In the genomic region with DNA sequence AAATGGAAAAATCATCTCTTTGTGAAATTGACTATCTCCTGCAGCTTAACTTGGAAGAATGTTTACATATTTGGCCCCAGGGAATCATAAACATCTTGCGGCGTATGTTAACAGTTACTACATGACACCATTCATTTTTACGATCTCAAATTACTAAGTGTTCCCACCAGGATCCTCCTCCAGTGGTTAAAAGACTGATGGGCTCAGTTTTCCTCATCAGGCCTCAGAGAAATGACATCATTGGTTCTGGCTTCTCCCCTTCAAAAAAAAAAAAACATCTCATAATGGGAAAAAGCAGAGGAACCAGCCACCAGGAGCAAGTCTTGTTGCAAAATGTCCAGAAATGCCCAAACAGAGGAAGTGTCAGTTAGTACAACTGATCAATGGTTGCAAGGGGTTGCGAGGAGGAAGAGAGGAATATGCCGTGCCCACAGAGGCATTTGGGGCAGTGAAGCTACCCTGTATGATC, we compare ENCODE assay signal across 10 cellular contexts.
A peak's percentile ranks its signal among the peaks of the same experiment; 100 is the strongest.
DNase-seq lines count a peak whose midpoint lies in the region; ATAC-seq and TF ChIP-seq lines count a peak whose summit lies in the region.
"Had no signal": no experiment of that assay in that cellular context is flagged by ENCODE, and none has a peak within 500 bp of the region (broad histone marks: within the 10 kb centered on the region; RNA-seq: fewer than 3 reads in every experiment).

No MANE protein-coding gene starts in this region.

- peak overlapping the region; percentile 35 for H3K27ac ChIP-seq in fibroblast of lung (ENCODE audit: insufficient read depth, low read length)
- H3K27ac ChIP-seq: BLaER1 had no signal

- no peaks in the 10 kb centered on the region for H3K9me3 ChIP-seq in fibroblast of lung (ENCODE audit: control insufficient read depth, insufficient read depth, low read depth, low read length)

- ATAC-seq in HG02973 (IDR thresholded peaks at IDR 0.05; ENCODE audit: unreplicated experiment), result no peak

- peak; percentile 4 to 9 for TF ChIP-seq CTCF in fibroblast of lung (conservative IDR thresholded peaks at IDR 0.05 in 1 of 2, IDR thresholded peaks at IDR 0.05 in 1 of 2; ENCODE audit: low read depth in 1 of 2, low read length in 2 of 2)

- H3K4me3 ChIP-seq in fibroblast of lung (replicated peaks in 1 of 4; ENCODE audit: control extremely low read depth in 1 of 4, insufficient read depth in 1 of 4, low read depth in 3 of 4, low read length in 4 of 4), result no peak overlapping the region
- H3K4me3 ChIP-seq: BLaER1 had no signal

- H3K4me2 ChIP-seq in fibroblast of lung (ENCODE audit: extremely low read depth, insufficient read depth, low read length), result peak overlapping the region; percentile 4
- H3K4me2 ChIP-seq: BLaER1 had no signal

- no peak overlapping the region for H3K9ac ChIP-seq in fibroblast of lung (ENCODE audit: insufficient read depth, low read length)
- H3K9ac ChIP-seq: BLaER1 had no signal

- no peaks in the 10 kb centered on the region for H4K20me1 ChIP-seq in fibroblast of lung (ENCODE audit: control insufficient read depth, extremely low read depth, insufficient read depth, low read length)
- H4K20me1 ChIP-seq: BLaER1 had no signal

- no peaks in the 10 kb centered on the region for H3K79me2 ChIP-seq in fibroblast of lung (ENCODE audit: control insufficient read depth, insufficient read depth, low read length)

- peaks cover 6% of the 10 kb centered on the region for H3K4me1 ChIP-seq in fibroblast of lung (ENCODE audit: control insufficient read depth, extremely low read depth, insufficient read depth, low read length)

- H2AFZ ChIP-seq in fibroblast of lung (ENCODE audit: low read length), result no peak overlapping the region

- no peaks in the 10 kb centered on the region for H3K36me3 ChIP-seq in fibroblast of lung (ENCODE audit: control insufficient read depth, insufficient read depth, low read length)
- H3K36me3 ChIP-seq: BLaER1 had no signal

- H3K27me3 ChIP-seq in fibroblast of lung (ENCODE audit: control insufficient read depth, insufficient read depth, low read length), result no peaks in the 10 kb centered on the region
- H3K27me3 ChIP-seq: BLaER1 had no signal

- DNase-seq in NCI-H748 (lab: John Stamatoyannopoulos, UW; ENCODE audit: unreplicated experiment), result peak; percentile 23
- DNase-seq in NCI-H748 treated with DMSO at 0.1 percent for 48 hours (lab: John Stamatoyannopoulos, UW), result no peak
- DNase-seq in NCI-H526 (lab: John Stamatoyannopoulos, UW), result peak; percentile 34 to 58
- peak; percentile 61 to 98 for DNase-seq in fibroblast of lung (ENCODE audit: low read depth in 2 of 2)
- DNase-seq in smooth muscle cell of the brain vasculature (ENCODE audit: low read depth, low spot score), result peak; percentile 85
- no peak for DNase-seq in activated gamma-delta T cell treated with Interleukin-2 at 50 U/mL for 16 hours
- DNase-seq in NCI-H1092 (lab: John Stamatoyannopoulos, UW), result no peak
- DNase-seq: immature natural killer cell had no signal

Comparison
In these comparisons a context has a peak if more than half of its experiments do, and no peak if none do; other contexts are left out.
1. DNase-seq: peak in NCI-H748 (single experiment), NCI-H526 (2 of 2), fibroblast of lung (2 of 2) and smooth muscle cell of the brain vasculature (single experiment); none in NCI-H748 treated with DMSO at 0.1 percent for 48 hours (single experiment), activated gamma-delta T cell treated with Interleukin-2 at 50 U/mL for 16 hours (single experiment) and NCI-H1092 (single experiment).